Comparison of ENCODE assay signal across 8 cellular contexts in genomic region chr16:50666658-50667496, GRCh38. TPM values are rescaled to one million over a fixed set of nuclear protein-coding genes. Genes with fewer than 3 reads are reported as not detected.
A peak's percentile ranks its signal among the peaks of the same experiment; 100 is the strongest.
DNase-seq lines count a peak whose midpoint lies in the region; ATAC-seq and TF ChIP-seq lines count a peak whose summit lies in the region.

No MANE protein-coding gene starts in this region.

- no peak overlapping the region for H3K9ac ChIP-seq in mammary epithelial cell (ENCODE audit: insufficient read depth, low read length)

- peak; percentile 91 for ATAC-seq in HG03175 (IDR thresholded peaks at IDR 0.05; ENCODE audit: unreplicated experiment)
- ATAC-seq in natural killer cell treated with Interleukin-12 subunit alpha and Interleukin-12 subunit beta and Interleukin-15 and Interleukin-18, amount 100 ng/mL, for 72 hours, result peak; percentile 81 to 82

- dilution Hi-C loops in mammary epithelial cell (cut with HindIII; ENCODE audit: low sequenced_read_pairs), result no loop called here

- peaks cover 68% of the 10 kb centered on the region for H3K36me3 Mint-ChIP-seq in activated CD4-positive, alpha-beta T cell treated with anti-CD3 and anti-CD28 coated beads, Interleukin-2, amount 10 ng/mL, durations not matched to agents 7 days and 5 days (ENCODE audit: low read depth)
- peaks cover 7% of the 10 kb centered on the region for H3K36me3 Mint-ChIP-seq in natural killer cell treated with Interleukin-12 subunit alpha and Interleukin-12 subunit beta and Interleukin-15 and Interleukin-18, amount 100 ng/mL, for 72 hours

- no peaks in the 10 kb centered on the region for H3K27me3 ChIP-seq in mammary epithelial cell (ENCODE audit: insufficient read depth, low read length)
- no peaks in the 10 kb centered on the region for H3K27me3 ChIP-seq in HAP-1 (ENCODE audit: low read depth)

- POLR2A ChIA-PET in activated CD4-positive, alpha-beta T cell treated with anti-CD3 and anti-CD28 coated beads, Interleukin-2, amount 10 ng/mL, durations not matched to agents 7 days and 5 days (lab: Charles Lee), result interaction anchor here (0.5 to 1.7 kb wide), 12 partner anchors 9 to 297 kb away, joined by 3 to 13 read pairs (median 3); partner anchors contain the start of gene CYLD

- H3K9me3 Mint-ChIP-seq in activated CD4-positive, alpha-beta T cell treated with anti-CD3 and anti-CD28 coated beads, Interleukin-2, amount 10 ng/mL, durations not matched to agents 7 days and 5 days, result peaks cover 19% of the 10 kb centered on the region
- peaks cover 3% of the 10 kb centered on the region for H3K9me3 Mint-ChIP-seq in natural killer cell treated with Interleukin-12 subunit alpha and Interleukin-12 subunit beta and Interleukin-15 and Interleukin-18, amount 100 ng/mL, for 72 hours

- no peak overlapping the region for H3K4me3 ChIP-seq in mammary epithelial cell (replicated peaks in 1 of 3; ENCODE audit: insufficient read depth in 1 of 3, low read depth in 2 of 3, low read length in 3 of 3)
- H3K4me3 ChIP-seq in HAP-1, result no peak overlapping the region

- no peak overlapping the region for H3K4me2 ChIP-seq in mammary epithelial cell (ENCODE audit: insufficient read depth, low read depth, low read length)

- intact Hi-C loops in mammary epithelial cell (cut with micrococcal nuclease), result loop anchor here (10.0 kb wide), 2 partner anchors 1262 to 1318 kb away; no protein-coding TSS in a partner anchor

- no peaks in the 10 kb centered on the region for H3K27me3 Mint-ChIP-seq in activated CD4-positive, alpha-beta T cell treated with anti-CD3 and anti-CD28 coated beads, Interleukin-2, amount 10 ng/mL, durations not matched to agents 7 days and 5 days
- H3K27me3 Mint-ChIP-seq in natural killer cell treated with Interleukin-12 subunit alpha and Interleukin-12 subunit beta and Interleukin-15 and Interleukin-18, amount 100 ng/mL, for 72 hours, result no peaks in the 10 kb centered on the region

- H3K36me3 ChIP-seq in mammary epithelial cell (ENCODE audit: insufficient read depth, low read length) (no peaks in the 10 kb centered on the region), HAP-1 (replicated peaks) (no peaks in the 10 kb centered on the region)

- BruUV-seq in mammary epithelial cell (replicated peaks; lab: Mats Ljungman, UMichigan), result no TSS peak

- no peaks in the 10 kb centered on the region for H4K20me1 ChIP-seq in mammary epithelial cell (ENCODE audit: insufficient read depth, low read length)

- peak; percentile 72 for DNase-seq in stimulated activated CD4-positive, alpha-beta T cell treated with anti-CD3 and anti-CD28 coated beads, Interleukin-15, amount 100 ng/mL, for 24 hours
- no peak for DNase-seq in stimulated activated CD4-positive, alpha-beta T cell treated with anti-CD3 and anti-CD28 coated beads, Interleukin-12 subunit alpha, Interleukin-12 subunit beta, amount 100 ng/mL, for 4 hours
- peak; percentile 65 for DNase-seq in activated CD4-positive, alpha-beta T cell treated with anti-CD3 and anti-CD28 coated beads, Interleukin-2, amount 10 ng/mL, durations not matched to agents 7 days and 5 days
- no peak for DNase-seq in natural killer cell treated with Interleukin-12 subunit alpha and Interleukin-12 subunit beta and Interleukin-15 and Interleukin-18, amount 100 ng/mL, for 72 hours (ENCODE audit: low spot score)
- DNase-seq in DMS79 (lab: John Stamatoyannopoulos, UW), result no peak
- DNase-seq in mammary epithelial cell, result no peak
- DNase-seq in HAP-1 (ENCODE audit: low spot score in 2 of 2), result no peak

- H3K79me2 ChIP-seq in mammary epithelial cell (ENCODE audit: insufficient read depth, low read length), result no peaks in the 10 kb centered on the region

- H3K27ac Mint-ChIP-seq in activated CD4-positive, alpha-beta T cell treated with anti-CD3 and anti-CD28 coated beads, Interleukin-2, amount 10 ng/mL, durations not matched to agents 7 days and 5 days, result peak overlapping the region; percentile 97
- H3K27ac Mint-ChIP-seq in natural killer cell treated with Interleukin-12 subunit alpha and Interleukin-12 subunit beta and Interleukin-15 and Interleukin-18, amount 100 ng/mL, for 72 hours, result peak overlapping the region; percentile 60 to 78

- CTCF ChIA-PET in activated CD4-positive, alpha-beta T cell treated with anti-CD3 and anti-CD28 coated beads, Interleukin-2, amount 10 ng/mL, durations not matched to agents 7 days and 5 days (lab: Charles Lee), result interaction anchor here (0.8 to 12.8 kb wide), 32 partner anchors 8 to 809 kb away, joined by 3 to 224 read pairs (median 4); partner anchors contain the start of genes BRD7, CNEP1R1 and SNX20
- CTCF ChIA-PET in mammary epithelial cell (lab: Charles Lee; ENCODE audit: low non-redundant PET), result interaction anchor here (1.6 kb wide), 1 partner anchor 139 kb away, joined by 11 read pairs; no protein-coding TSS in a partner anchor

- no peak overlapping the region for H3K27ac ChIP-seq in mammary epithelial cell (ENCODE audit: insufficient read depth, low read depth, low read length)

- H3K4me1 Mint-ChIP-seq in activated CD4-positive, alpha-beta T cell treated with anti-CD3 and anti-CD28 coated beads, Interleukin-2, amount 10 ng/mL, durations not matched to agents 7 days and 5 days, result peaks cover 59% of the 10 kb centered on the region
- peaks cover 24 to 38% of the 10 kb centered on the region in 2 donors for H3K4me1 Mint-ChIP-seq in natural killer cell treated with Interleukin-12 subunit alpha and Interleukin-12 subunit beta and Interleukin-15 and Interleukin-18, amount 100 ng/mL, for 72 hours (ENCODE audit: low read depth in 2 of 2)

- H3K4me3 Mint-ChIP-seq in activated CD4-positive, alpha-beta T cell treated with anti-CD3 and anti-CD28 coated beads, Interleukin-2, amount 10 ng/mL, durations not matched to agents 7 days and 5 days, result peak overlapping the region; percentile 71
- H3K4me3 Mint-ChIP-seq in natural killer cell treated with Interleukin-12 subunit alpha and Interleukin-12 subunit beta and Interleukin-15 and Interleukin-18, amount 100 ng/mL, for 72 hours, result peak overlapping the region; percentile 89

- WGBS in mammary epithelial cell (ENCODE audit: low coverage, missing lambda C conversion rate), result 84% methylated on average over 9 of the region's 9 CpGs

- TF ChIP-seq CTCF in mammary epithelial cell (conservative IDR thresholded peaks at IDR 0.05 in 1 of 2, IDR thresholded peaks at IDR 0.05 in 1 of 2; ENCODE audit: extremely low read depth in 1 of 2, insufficient read depth in 1 of 2, low read depth in 1 of 2, low read length in 2 of 2), result no peak

- H2AFZ ChIP-seq in mammary epithelial cell (ENCODE audit: low read depth, low read length), result no peak overlapping the region

- in situ Hi-C loops in mammary epithelial cell (cut with MboI; ENCODE audit: low sequenced_read_pairs in 2 of 2), result loop anchor here (5.0 to 25.0 kb wide), 6 partner anchors 80 to 630 kb away; partner anchors contain the start of genes BRD7 (in 1 of the 2) and CNEP1R1 (in 1 of the 2)
- in situ Hi-C loops in HAP-1 (cut with MboI; ENCODE audit: low sequenced_read_pairs), result loop anchor here (10.0 kb wide), 1 partner anchor 138 kb away; no protein-coding TSS in a partner anchor

- peaks cover 3% of the 10 kb centered on the region for H3K4me1 ChIP-seq in mammary epithelial cell (ENCODE audit: insufficient read depth, low read length)
- peaks cover 4% of the 10 kb centered on the region for H3K4me1 ChIP-seq in HAP-1

- H3K9me3 ChIP-seq in mammary epithelial cell (replicated peaks; ENCODE audit: insufficient read depth, low read length) (peaks cover 8% of the 10 kb centered on the region), HAP-1 (peaks cover 10% of the 10 kb centered on the region)

RNA-seq across cellular contexts. Expression of gene SNX20, which starts 14.2 kb away (rescaled TPM):
- 10 to 100 TPM; 83.9 to 98.5 TPM for total RNA-seq in activated CD4-positive, alpha-beta T cell treated with anti-CD3 and anti-CD28 coated beads, Interleukin-2, amount 10 ng/mL, durations not matched to agents 7 days and 5 days
- 10 to 100 TPM; 26.2 to 38.4 TPM for total RNA-seq in natural killer cell treated with Interleukin-12 subunit alpha and Interleukin-12 subunit beta and Interleukin-15 and Interleukin-18, amount 100 ng/mL, for 72 hours
- not detected for total RNA-seq in mammary epithelial cell
- polyA plus RNA-seq in mammary epithelial cell, result not detected
- polyA minus RNA-seq in mammary epithelial cell, result not detected

RNA-seq across cellular contexts. Expression of gene NOD2, which starts 26.5 kb away (rescaled TPM):
- 1 to 10 TPM; 3.3 to 3.8 TPM for total RNA-seq in activated CD4-positive, alpha-beta T cell treated with anti-CD3 and anti-CD28 coated beads, Interleukin-2, amount 10 ng/mL, durations not matched to agents 7 days and 5 days
- total RNA-seq in natural killer cell treated with Interleukin-12 subunit alpha and Interleukin-12 subunit beta and Interleukin-15 and Interleukin-18, amount 100 ng/mL, for 72 hours, result 10 to 100 TPM in 1 of 2 donors, 1 to 10 TPM in 1; 3.7 to 11.2 TPM
- total RNA-seq in mammary epithelial cell, result under 1 TPM; 0.17 to 0.66 TPM
- polyA plus RNA-seq in mammary epithelial cell, result 0.28 TPM
- polyA minus RNA-seq in mammary epithelial cell, result 2.1 TPM

Comparison
In these comparisons a context has a peak if more than half of its experiments do, and no peak if none do; other contexts are left out.
1. DNase-seq: peak in stimulated activated CD4-positive, alpha-beta T cell treated with anti-CD3 and anti-CD28 coated beads, Interleukin-15, amount 100 ng/mL, for 24 hours (single experiment) and activated CD4-positive, alpha-beta T cell treated with anti-CD3 and anti-CD28 coated beads, Interleukin-2, amount 10 ng/mL, durations not matched to agents 7 days and 5 days (single experiment); none in stimulated activated CD4-positive, alpha-beta T cell treated with anti-CD3 and anti-CD28 coated beads, Interleukin-12 subunit alpha, Interleukin-12 subunit beta, amount 100 ng/mL, for 4 hours (single experiment), natural killer cell treated with Interleukin-12 subunit alpha and Interleukin-12 subunit beta and Interleukin-15 and Interleukin-18, amount 100 ng/mL, for 72 hours (single experiment), DMS79 (single experiment), mammary epithelial cell (single experiment) and HAP-1 (0 of 2).
2. RNA of gene SNX20, which starts 14.2 kb away (total RNA-seq): 83.9 to 98.5 TPM in activated CD4-positive, alpha-beta T cell treated with anti-CD3 and anti-CD28 coated beads, Interleukin-2, amount 10 ng/mL, durations not matched to agents 7 days and 5 days and 26.2 to 38.4 TPM in natural killer cell treated with Interleukin-12 subunit alpha and Interleukin-12 subunit beta and Interleukin-15 and Interleukin-18, amount 100 ng/mL, for 72 hours; not detected in mammary epithelial cell; every median in the first group is over 10 times any median in the second.